ENCODE assay signal across 11 cellular contexts in genomic region chr2:174211954-174212353, GRCh38.
"Had no signal": no experiment of that assay in that cellular context is flagged by ENCODE, and none has a peak within 500 bp of the region (broad histone marks: within the 10 kb centered on the region; RNA-seq: fewer than 3 reads in every experiment).

No MANE protein-coding gene starts in this region.

- H3K27ac ChIP-seq: HL-60, KMS-11 had no signal

- H3K9ac ChIP-seq: KMS-11 had no signal

- ATAC-seq: GM23338 had no signal

- FAIRE-seq: H1, H54, HTR-8/SVneo had no signal

- DNase-seq: H9, HCEC 1CT, HFFc6, IMR-90, KBM-7 had no signal

- H3K4me2 ChIP-seq: GM23338, KMS-11 had no signal

- H3K4me3 ChIP-seq: GM23338 had no signal

- H2AFZ ChIP-seq: GM23338 had no signal
